10 cellular contexts compared by ENCODE assay signal in genomic region chr4:98802673-98803286, GRCh38.
"Had no signal": no experiment of that assay in that cellular context is flagged by ENCODE, and none has a peak within 500 bp of the region (broad histone marks: within the 10 kb centered on the region; RNA-seq: fewer than 3 reads in every experiment).

No MANE protein-coding gene starts in this region.

- DNase-seq: activated CD4-positive, alpha-beta memory T cell treated with anti-CD3 and anti-CD28 coated beads for 36 hours; activated naive CD4-positive, alpha-beta T cell treated with Interleukin-2 at 50 U/mL for 16 hours; body of pancreas; dorsolateral prefrontal cortex; heart right ventricle; islet precursor cell; left ventricle myocardium inferior; stimulated activated naive CD4-positive, alpha-beta T cell; T-helper 9 cell had no signal

- ATAC-seq: body of pancreas, sciatic nerve had no signal

- H3K4me3 ChIP-seq: body of pancreas, dorsolateral prefrontal cortex, heart right ventricle, left ventricle myocardium inferior had no signal
